ENCODE assay signal across 8 cellular contexts in the genomic region with DNA sequence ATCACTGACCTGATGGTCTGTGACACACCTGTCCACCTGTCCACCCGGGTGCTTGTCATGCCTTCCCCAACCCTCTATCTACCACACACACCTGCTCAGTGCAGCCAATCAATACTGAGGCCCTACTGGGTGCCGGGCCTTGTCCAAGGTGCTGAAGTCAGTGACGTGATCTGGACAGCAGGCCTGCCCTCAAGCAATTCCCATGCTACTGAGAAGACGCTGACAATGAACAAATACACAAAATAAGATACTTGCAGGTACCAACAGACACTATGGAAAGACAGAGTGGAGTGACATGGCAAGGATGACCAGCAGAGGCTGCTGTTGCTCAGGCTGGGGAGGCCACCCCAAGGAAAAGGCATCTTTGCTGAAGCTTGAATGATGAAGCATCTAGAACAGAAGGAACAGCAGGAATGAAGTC. TPM values are rescaled to one million over a fixed set of nuclear protein-coding genes. Genes with fewer than 3 reads are reported as not detected.
DNase-seq lines count a peak whose midpoint lies in the region; TF ChIP-seq lines count a peak whose summit lies in the region.

No MANE protein-coding gene starts in this region.

- POLR2A ChIA-PET in A673 (lab: Charles Lee; ENCODE audit: low non-redundant PET), result no interaction called here
- POLR2A ChIA-PET in GM10248 (lab: Yijun Ruan, JAX), result no interaction called here

- H3K4me3 ChIP-seq in A673 (ENCODE audit: low read depth, low read length, poor library complexity, severe bottlenecking) (no peak overlapping the region), fibroblast of villous mesenchyme (ENCODE audit: low read depth, low read length) (no peak overlapping the region)

- no peaks in the 10 kb centered on the region for H3K36me3 ChIP-seq in A673 (ENCODE audit: insufficient read depth, low read length, poor library complexity, severe bottlenecking)

- H3K27me3 ChIP-seq in A673 (replicated peaks; ENCODE audit: insufficient read depth, low read depth, low read length, poor library complexity), result no peaks in the 10 kb centered on the region

- intact Hi-C loops in A673 (cut with micrococcal nuclease; ENCODE audit: unreplicated experiment), result no loop called here

- CTCF ChIA-PET in A673 (lab: Charles Lee) (interaction anchor here (0.6 to 1.0 kb wide), 3 partner anchors 43 to 215 kb away, joined by 3 read pairs; no protein-coding TSS in a partner anchor), GM10248 (lab: Yijun Ruan, JAX) (interaction anchor here (0.7 to 2.6 kb wide), 4 partner anchors 8 to 36 kb away, joined by 3 to 9 read pairs (median 3); no protein-coding TSS in a partner anchor)

- no peaks in the 10 kb centered on the region for H3K4me1 ChIP-seq in A673 (ENCODE audit: insufficient read depth, low read length, poor library complexity, severe bottlenecking)

- TF ChIP-seq CTCF in A673 (conservative IDR thresholded peaks at IDR 0.05; ENCODE audit: low read depth, low read length) (peak; percentile 76), GM10248 (IDR thresholded peaks at IDR 0.05; ENCODE audit: control extremely low read depth, extremely low read depth, low read depth, missing control alignments) (peak; percentile 63), fibroblast of villous mesenchyme (IDR thresholded peaks at IDR 0.05; ENCODE audit: insufficient read depth, low read depth, low read length) (peak; percentile 66)

- no peaks in the 10 kb centered on the region for H3K9me3 ChIP-seq in A673 (ENCODE audit: low read depth, low read length, poor library complexity, severe bottlenecking)

- BruUV-seq in A673 (replicated peaks; lab: Mats Ljungman, UMichigan), result no TSS peak

- DNase-seq in A673 (ENCODE audit: low spot score) (peak; percentile 54), GM10248 (ENCODE audit: extremely low spot score) (no peak), RPMI7951 (ENCODE audit: low read depth) (peak; percentile 19), fibroblast of villous mesenchyme (ENCODE audit: low read depth) (peak; percentile 25), superior temporal gyrus (ENCODE audit: extremely low spot score) (peak; percentile 78), NCI-H2029 (lab: John Stamatoyannopoulos, UW) (no peak)
- no peak for DNase-seq in activated CD4-positive, alpha-beta T cell treated with anti-CD3 and anti-CD28 coated beads, Interleukin-2, amount 50 U/mL, for 4 hours
- no peak for DNase-seq in stimulated activated naive CD4-positive, alpha-beta T cell treated with Interleukin-2 at 50 U/mL for 16 hours (lab: John Stamatoyannopoulos, UW)

- H3K27ac ChIP-seq in A673 (ENCODE audit: low read depth, low read length, poor library complexity, severe bottlenecking), result no peak overlapping the region

RNA-seq across cellular contexts. Expression of gene PLAAT3, which starts 21.2 kb away (rescaled TPM):
- total RNA-seq in A673 (2021), result 0.46 and 0.69 TPM in 2 replicates
- total RNA-seq in RPMI7951 (2014; rRNA removed; shearing (Covaris generic)), result 7.3 and 8.8 TPM in 2 replicates
- total RNA-seq in fibroblast of villous mesenchyme, result 4.2 and 6.0 TPM in 2 replicates

RNA-seq across cellular contexts. Expression of gene PLAAT2, which starts 29.8 kb away (rescaled TPM):
- total RNA-seq in A673 (2021), result not detected in 2 replicates
- total RNA-seq in RPMI7951 (2014; rRNA removed; shearing (Covaris generic)), result not detected in 2 replicates
- not detected in 2 replicates for total RNA-seq in fibroblast of villous mesenchyme

RNA-seq across cellular contexts. Expression of gene PLAAT4, which starts 56.4 kb away (rescaled TPM):
- 0.97 and 1.0 TPM in 2 replicates for total RNA-seq in A673 (2021)
- total RNA-seq in RPMI7951 (2014; rRNA removed; shearing (Covaris generic)), result 22.1 and 36.3 TPM in 2 replicates
- 5.8 and 8.2 TPM in 2 replicates for total RNA-seq in fibroblast of villous mesenchyme

Comparison
In these comparisons a context has a peak if more than half of its experiments do, and no peak if none do; other contexts are left out.
1. DNase-seq: peak in A673 (single experiment), RPMI7951 (single experiment), fibroblast of villous mesenchyme (single experiment) and superior temporal gyrus (single experiment); none in GM10248 (single experiment), NCI-H2029 (single experiment), activated CD4-positive, alpha-beta T cell treated with anti-CD3 and anti-CD28 coated beads, Interleukin-2, amount 50 U/mL, for 4 hours (0 of 2) and stimulated activated naive CD4-positive, alpha-beta T cell treated with Interleukin-2 at 50 U/mL for 16 hours (single experiment).
2. Peak in every context shown above with its lines, with median percentiles within 50 percentile points of each other: CTCF ChIP-seq.